19 cellular contexts compared by ENCODE assay signal in genomic region chr1:201281573-201281972, GRCh38. TPM values are rescaled to one million over a fixed set of nuclear protein-coding genes. Genes with fewer than 3 reads are reported as not detected.
DNase-seq lines count a peak whose midpoint lies in the region; ATAC-seq and TF ChIP-seq lines count a peak whose summit lies in the region.
"Had no signal": no experiment of that assay in that cellular context is flagged by ENCODE, and none has a peak within 500 bp of the region (broad histone marks: within the 10 kb centered on the region; RNA-seq: fewer than 3 reads in every experiment).

No MANE protein-coding gene starts in this region.

- H3K4me3 ChIP-seq in A673 (ENCODE audit: low read depth, low read length, poor library complexity, severe bottlenecking) (peak overlapping the region; percentile 94), LNCaP clone FGC (ENCODE audit: low read depth, low read length) (peak overlapping the region; percentile 38), fibroblast of the aortic adventitia (ENCODE audit: low read depth, low read length) (no peak overlapping the region), ascending aorta (no peak overlapping the region)
- H3K4me3 ChIP-seq: GM12878 had no signal

- CTCF ChIA-PET in A673 (lab: Charles Lee) = no interaction called here

- ATAC-seq in omental fat pad (ENCODE audit: low FRiP score) = no peak
- ATAC-seq: GM12878 had no signal

- H3K27me3 ChIP-seq in A673 (replicated peaks; ENCODE audit: insufficient read depth, low read depth, low read length, poor library complexity) (no peaks in the 10 kb centered on the region), ascending aorta (peaks cover 8% of the 10 kb centered on the region)

- intact Hi-C loops in A673 (cut with micrococcal nuclease; ENCODE audit: unreplicated experiment) = no loop called here
- intact Hi-C loops in ascending aorta (cut with DNase I) = no loop called here

- no peak for TF ChIP-seq CTCF in 22Rv1 (IDR thresholded peaks at IDR 0.05)
- 0 out of 2 replicates have a peak, but pooled peaks have one; percentile 8 for TF ChIP-seq CTCF in A673 (conservative IDR thresholded peaks at IDR 0.05; ENCODE audit: low read depth, low read length)
- TF ChIP-seq CTCF in LNCaP clone FGC (IDR thresholded peaks at IDR 0.05; ENCODE audit: control insufficient read depth, extremely low read depth, insufficient read depth) = no peak
- TF ChIP-seq CTCF in fibroblast of the aortic adventitia (IDR thresholded peaks at IDR 0.05; ENCODE audit: insufficient read depth, low read length) = no peak
- TF ChIP-seq CTCF in ascending aorta (IDR thresholded peaks at IDR 0.05) = no peak
- TF ChIP-seq CTCF in omental fat pad (IDR thresholded peaks at IDR 0.05) = no peak

- DNase-seq in A673 (ENCODE audit: low spot score) (no peak), LNCaP clone FGC (ENCODE audit: low read depth) (peak; percentile 99), fibroblast of the aortic adventitia (ENCODE audit: low read depth) (peak; percentile 28), ascending aorta (ENCODE audit: low spot score in 2 of 2) (no peak), omental fat pad (ENCODE audit: low spot score) (no peak), pons (ENCODE audit: low spot score) (no peak)
- DNase-seq: AML-193; CD4-positive, CD25-positive, alpha-beta regulatory T cell; DMS79 treated with DMSO at 0.1 percent for 48 hours; H7; Karpas-422; NCI-H1694 treated with DMSO at 0.1 percent for 48 hours; NCI-H2081 treated with DMSO at 0.1 percent for 48 hours; NCI-H446; NCI-H526; SHP77 had no signal

- H3K9me3 ChIP-seq in A673 (ENCODE audit: low read depth, low read length, poor library complexity, severe bottlenecking) (no peaks in the 10 kb centered on the region), ascending aorta (no peaks in the 10 kb centered on the region)

- POLR2A ChIA-PET in A673 (lab: Charles Lee; ENCODE audit: low non-redundant PET) = no interaction called here

- peaks cover 21% of the 10 kb centered on the region for H3K36me3 ChIP-seq in A673 (ENCODE audit: insufficient read depth, low read length, poor library complexity, severe bottlenecking)
- no peaks in the 10 kb centered on the region for H3K36me3 ChIP-seq in ascending aorta

- BruUV-seq in A673 (replicated peaks; lab: Mats Ljungman, UMichigan) = no TSS peak

- H3K27ac ChIP-seq in 22Rv1 (peak overlapping the region; percentile 49), A673 (ENCODE audit: low read depth, low read length, poor library complexity, severe bottlenecking) (peak overlapping the region; percentile 96), ascending aorta (no peak overlapping the region)

- H3K4me1 ChIP-seq in A673 (ENCODE audit: insufficient read depth, low read length, poor library complexity, severe bottlenecking) = peaks cover 43% of the 10 kb centered on the region
- H3K4me1 ChIP-seq in ascending aorta = no peaks in the 10 kb centered on the region

RNA-seq across cellular contexts. Expression of gene PKP1, which starts 1.7 kb away (rescaled TPM):
- total RNA-seq in A673 (2021) (492 and 535 TPM in 2 replicates), fibroblast of the aortic adventitia (ENCODE audit: low replicate concordance) (under 0.01 and 0.08 TPM in 2 replicates), ascending aorta (not detected), omental fat pad (1 to 10 TPM in 3 of 4 donors, under 1 TPM in 1; 0.93 to 9.6 (median 3.6) TPM)
- total RNA-seq: CD4-positive, CD25-positive, alpha-beta regulatory T cell; GM12878; H7; RPMI7951 had no signal

Comparison
In these comparisons a context has a peak if more than half of its experiments do, and no peak if none do; other contexts are left out.
1. H3K27ac ChIP-seq: peak in 22Rv1 (single experiment) and A673 (single experiment); none in ascending aorta (0 of 2).
2. DNase-seq: peak in LNCaP clone FGC (single experiment) and fibroblast of the aortic adventitia (single experiment); none in A673 (single experiment), ascending aorta (0 of 2), omental fat pad (single experiment) and pons (single experiment).
3. H3K4me3 ChIP-seq: peak in A673 (single experiment) and LNCaP clone FGC (single experiment); none in fibroblast of the aortic adventitia (single experiment) and ascending aorta (0 of 2).
4. RNA of gene PKP1, which starts 1.7 kb away (total RNA-seq): 492 to 535 TPM in A673; 0.93 to 9.6 TPM in omental fat pad, not detected in ascending aorta (single experiment) and under 0.01 to 0.08 TPM in fibroblast of the aortic adventitia; every median in the first group is over 10 times any median in the second.